ENCODE assay signal across 23 cellular contexts in the genomic region with DNA sequence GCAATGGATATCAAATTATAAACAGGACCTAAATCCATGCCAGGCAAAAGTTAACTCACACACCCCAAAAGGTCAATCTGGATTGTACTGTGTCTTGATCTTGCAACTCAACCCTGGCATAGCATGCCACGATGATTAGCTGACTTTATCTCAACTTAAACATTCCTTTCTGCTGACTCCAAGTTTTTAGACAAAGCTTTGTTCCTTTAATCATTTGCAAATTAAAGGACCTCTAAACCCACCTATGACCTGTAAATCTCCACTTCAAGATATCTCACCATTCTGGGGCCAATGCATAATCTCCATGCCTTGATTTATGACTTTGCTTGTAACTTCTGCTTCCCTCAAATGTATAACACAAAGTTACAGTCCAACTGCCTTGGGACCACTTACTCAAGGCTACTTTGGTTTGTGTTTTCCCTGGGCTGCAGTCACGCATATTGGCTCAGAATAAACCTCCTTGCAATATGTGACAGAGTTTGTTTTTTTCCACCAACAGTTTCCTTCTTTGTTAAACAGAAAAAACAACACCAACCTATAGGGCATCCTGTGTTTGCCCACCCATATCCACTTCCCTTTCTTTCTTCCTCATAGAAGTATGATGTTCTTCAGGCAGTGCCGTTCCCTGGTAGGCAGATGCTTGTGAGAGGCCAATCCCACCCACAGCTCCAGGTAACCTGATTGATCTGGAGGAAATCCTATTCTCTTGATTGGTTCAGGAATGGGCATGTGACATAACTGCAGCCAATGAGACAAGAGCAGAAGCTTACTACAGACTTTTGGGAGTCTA.
"Had no signal": no experiment of that assay in that cellular context is flagged by ENCODE, and none has a peak within 500 bp of the region (broad histone marks: within the 10 kb centered on the region; RNA-seq: fewer than 3 reads in every experiment).

No MANE protein-coding gene starts in this region.

- H3K4me3 Mint-ChIP-seq: activated T-cell treated with anti-CD3 and anti-CD28 coated beads, Interleukin-2, amount 50 U/mL, for 72 hours; memory B cell; neural crest cell; stimulated activated effector memory CD8-positive, alpha-beta T cell treated with anti-CD3 and anti-CD28 coated beads, Interleukin-12 subunit alpha, Interleukin-12 subunit beta, amount 100 ng/mL, for 72 hours had no signal

- H3K4me2 ChIP-seq: smooth muscle cell had no signal

- ATAC-seq: activated CD4-positive, CD25-positive, alpha-beta regulatory T cell treated with anti-CD3 and anti-CD28 coated beads, Interleukin-2, amount 50 U/mL, for 24 hours; activated T-cell treated with anti-CD3 and anti-CD28 coated beads, Interleukin-2, amount 50 U/mL, for 72 hours; left ventricle myocardium superior; mucosa of descending colon; psoas muscle; sciatic nerve; stimulated activated effector memory CD8-positive, alpha-beta T cell treated with anti-CD3 and anti-CD28 coated beads, Interleukin-12 subunit alpha, Interleukin-12 subunit beta, amount 100 ng/mL, for 72 hours; upper lobe of right lung had no signal

- DNase-seq: activated CD4-positive, alpha-beta T cell treated with anti-CD3 and anti-CD28 coated beads, Interleukin-2, amount 50 U/mL, for 1 hour; activated effector memory CD4-positive, alpha-beta T cell treated with anti-CD3 and anti-CD28 coated beads, Interleukin-2, amount 50 U/mL, for 16 hours; activated naive CD4-positive, alpha-beta T cell treated with anti-CD3 and anti-CD28 coated beads, Interleukin-2, amount 50 U/mL, for 16 hours; activated T-cell treated with anti-CD3 and anti-CD28 coated beads, Interleukin-2, amount 50 U/mL, for 72 hours; aorta; brain microvascular endothelial cell; central memory CD4-positive, alpha-beta T cell; dorsolateral prefrontal cortex; foreskin melanocyte; left ventricle myocardium superior; mucosa of descending colon; naive B cell; psoas muscle; stimulated activated CD4-positive, alpha-beta T cell treated with anti-CD3 and anti-CD28 coated beads, Interleukin-4, amount 100 ng/mL, for 24 hours; T1000; upper lobe of right lung had no signal

- H3K36me3 Mint-ChIP-seq: memory B cell; stimulated activated effector memory CD8-positive, alpha-beta T cell treated with anti-CD3 and anti-CD28 coated beads, Interleukin-12 subunit alpha, Interleukin-12 subunit beta, amount 100 ng/mL, for 72 hours had no signal

- H3K9me3 Mint-ChIP-seq: memory B cell, neural crest cell had no signal

- H3K27me3 ChIP-seq: brain microvascular endothelial cell, upper lobe of right lung had no signal

- H3K4me1 ChIP-seq: psoas muscle, upper lobe of right lung had no signal

- H3K9me3 ChIP-seq: psoas muscle, thoracic aorta, upper lobe of right lung had no signal

- H3K4me3 ChIP-seq: dorsolateral prefrontal cortex, mucosa of descending colon, psoas muscle, smooth muscle cell, thoracic aorta, upper lobe of right lung had no signal

- H3K4me1 Mint-ChIP-seq: memory B cell; stimulated activated effector memory CD8-positive, alpha-beta T cell treated with anti-CD3 and anti-CD28 coated beads, Interleukin-12 subunit alpha, Interleukin-12 subunit beta, amount 100 ng/mL, for 72 hours had no signal

- H3K27ac Mint-ChIP-seq: activated T-cell treated with anti-CD3 and anti-CD28 coated beads, Interleukin-2, amount 50 U/mL, for 72 hours; memory B cell; stimulated activated effector memory CD8-positive, alpha-beta T cell treated with anti-CD3 and anti-CD28 coated beads, Interleukin-12 subunit alpha, Interleukin-12 subunit beta, amount 100 ng/mL, for 72 hours had no signal

- H3K27ac ChIP-seq: brain microvascular endothelial cell, dorsolateral prefrontal cortex, psoas muscle, thoracic aorta, upper lobe of right lung had no signal

- H3K27me3 Mint-ChIP-seq: memory B cell, naive B cell had no signal

- H3K36me3 ChIP-seq: brain microvascular endothelial cell, thoracic aorta, upper lobe of right lung had no signal
